17 cellular contexts compared by ENCODE assay signal in genomic region chr11:64814712-64815187, GRCh38. TPM values are rescaled to one million over a fixed set of nuclear protein-coding genes. Genes with fewer than 3 reads are reported as not detected.
DNase-seq lines count a peak whose midpoint lies in the region; ATAC-seq and TF ChIP-seq lines count a peak whose summit lies in the region.
"Had no signal": no experiment of that assay in that cellular context is flagged by ENCODE, and none has a peak within 500 bp of the region (broad histone marks: within the 10 kb centered on the region; RNA-seq: fewer than 3 reads in every experiment).

No MANE protein-coding gene starts in this region.

- no peak overlapping the region for H3K4me2 ChIP-seq in GM23338

- H3K4me3 ChIP-seq in GM23338: no peak overlapping the region
- H3K4me3 ChIP-seq: colonic mucosa had no signal

- no peaks in the 10 kb centered on the region for H3K27me3 ChIP-seq in GM23338 (ENCODE audit: insufficient read depth)
- H3K27me3 ChIP-seq: colonic mucosa, foreskin keratinocyte had no signal

- H3F3A ChIP-seq in GM23338 (replicated peaks; ENCODE audit: low read depth): no peaks in the 10 kb centered on the region

- DNase-seq in A172 (ENCODE audit: low spot score): peak; percentile 53
- peak; percentile 30 for DNase-seq in HT1080 (ENCODE audit: low read depth)
- DNase-seq in GM03348 (ENCODE audit: low spot score): no peak
- DNase-seq in GM23338 (ENCODE audit: low spot score): no peak
- no peak for DNase-seq in mucosa of gallbladder (ENCODE audit: low spot score)
- no peak for DNase-seq in DMS153 (lab: John Stamatoyannopoulos, UW)
- DNase-seq: activated CD4-positive, alpha-beta memory T cell treated with anti-CD3 and anti-CD28 coated beads for 36 hours; colonic mucosa; DMS79; NCI-H1105; stimulated activated CD8-positive, alpha-beta memory T cell treated with anti-CD3 and anti-CD28 coated beads, Interleukin-4, amount 100 ng/mL, for 48 hours; T-helper 1 cell had no signal

- H3K27ac ChIP-seq in GM23338 (ENCODE audit: low read depth): no peak overlapping the region
- H3K27ac ChIP-seq: colonic mucosa, foreskin keratinocyte had no signal

- peak; percentile 40 for ATAC-seq in GM18873 (IDR thresholded peaks at IDR 0.05; ENCODE audit: low FRiP score, unreplicated experiment)
- ATAC-seq in HG02610 (IDR thresholded peaks at IDR 0.05; ENCODE audit: unreplicated experiment): peak; percentile 58
- ATAC-seq in GM23338: no peak

- H2AFZ ChIP-seq in GM23338: no peak overlapping the region

- no peaks in the 10 kb centered on the region; the same call in 2 of the 3 replicates for H3K9me3 Mint-ChIP-seq in GM23338
- H3K9me3 Mint-ChIP-seq: activated CD4-positive, alpha-beta memory T cell treated with anti-CD3 and anti-CD28 coated beads for 36 hours; activated naive CD4-positive, alpha-beta T cell treated with anti-CD3 and anti-CD28 coated beads, Interleukin-2, amount 50 U/mL, for 24 hours; nephron had no signal

- H3K4me3 Mint-ChIP-seq in GM23338: no peak overlapping the region
- H3K4me3 Mint-ChIP-seq: activated CD4-positive, alpha-beta memory T cell treated with anti-CD3 and anti-CD28 coated beads for 36 hours; activated naive CD4-positive, alpha-beta T cell treated with anti-CD3 and anti-CD28 coated beads, Interleukin-2, amount 50 U/mL, for 24 hours; nephron had no signal

- no peaks in the 10 kb centered on the region for H3K4me1 Mint-ChIP-seq in GM23338

- no peaks in the 10 kb centered on the region for H3K79me2 ChIP-seq in GM23338 (replicated peaks; ENCODE audit: insufficient read depth)

- H4K20me1 ChIP-seq in GM23338 (replicated peaks; ENCODE audit: insufficient read depth): no peaks in the 10 kb centered on the region

- H3K9me2 ChIP-seq in GM23338 (ENCODE audit: insufficient read depth): no peaks in the 10 kb centered on the region

- no peaks in the 10 kb centered on the region for H3K4me1 ChIP-seq in GM23338 (ENCODE audit: insufficient read depth)
- H3K4me1 ChIP-seq: colonic mucosa, foreskin keratinocyte had no signal

- TF ChIP-seq CTCF in GM23338 (conservative IDR thresholded peaks at IDR 0.05; ENCODE audit: low read depth in 2 of 2): no peak

- H3K36me3 Mint-ChIP-seq in GM23338 (ENCODE audit: low read depth): no peaks in the 10 kb centered on the region
- H3K36me3 Mint-ChIP-seq: activated CD4-positive, alpha-beta memory T cell treated with anti-CD3 and anti-CD28 coated beads for 36 hours; activated naive CD4-positive, alpha-beta T cell treated with anti-CD3 and anti-CD28 coated beads, Interleukin-2, amount 50 U/mL, for 24 hours had no signal

- no peaks in the 10 kb centered on the region for H3K36me3 ChIP-seq in GM23338 (ENCODE audit: insufficient read depth)
- H3K36me3 ChIP-seq: colonic mucosa had no signal

- H3K27me3 Mint-ChIP-seq in GM23338 (ENCODE audit: insufficient read depth, low read depth, poor library complexity): peaks cover 12% of the 10 kb centered on the region
- H3K27me3 Mint-ChIP-seq: activated CD4-positive, alpha-beta memory T cell treated with anti-CD3 and anti-CD28 coated beads for 36 hours; activated naive CD4-positive, alpha-beta T cell treated with anti-CD3 and anti-CD28 coated beads, Interleukin-2, amount 50 U/mL, for 24 hours had no signal

- no peak overlapping the region for H3K27ac Mint-ChIP-seq in GM23338
- H3K27ac Mint-ChIP-seq: activated CD4-positive, alpha-beta memory T cell treated with anti-CD3 and anti-CD28 coated beads for 36 hours; activated naive CD4-positive, alpha-beta T cell treated with anti-CD3 and anti-CD28 coated beads, Interleukin-2, amount 50 U/mL, for 24 hours; nephron had no signal

TF ChIP-seq in GM23338, 12 proteins besides CTCF, POLR2A, EP300 and RAD21 (continues in another document):
- TF ChIP-seq JUNB (IDR thresholded peaks at IDR 0.05; ENCODE audit: unreplicated experiment): no peak
- no peak for TF ChIP-seq REST (IDR thresholded peaks at IDR 0.05; ENCODE audit: unreplicated experiment)
- TF ChIP-seq STAT1 (IDR thresholded peaks at IDR 0.05; ENCODE audit: unreplicated experiment): no peak
- no peak for TF ChIP-seq ETS1 (IDR thresholded peaks at IDR 0.05)
- TF ChIP-seq NANOG (IDR thresholded peaks at IDR 0.05; ENCODE audit: borderline replicate concordance): no peak
- TF ChIP-seq POLR2AphosphoS5 (IDR thresholded peaks at IDR 0.05; ENCODE audit: low read depth): no peak

RNA-seq across cellular contexts. Expression of gene MEN1, which starts 4.4 kb away (rescaled TPM):
- total RNA-seq in A172 (2014; rRNA removed; shearing (Covaris generic)): 14.3 and 15.0 TPM in 2 replicates
- total RNA-seq in HT1080 (2014; rRNA removed; shearing (Covaris generic)): 22.3 and 34.1 TPM in 2 replicates
- 49.3 and 56.7 TPM in 2 replicates for polyA plus RNA-seq in HT1080 (2015; cell fraction: cytosol; rRNA removed)
- polyA plus RNA-seq in HT1080 (2015; cell fraction: nucleus; rRNA removed): 71.2 and 75.4 TPM in 2 replicates
- 38.9 and 45.2 TPM in 2 replicates for total RNA-seq in GM23338 (2014; rRNA removed; shearing (Covaris generic))
- polyA plus RNA-seq in GM23338 (2016; fragmentation: Nextera tagmentation; extraction: Ambion mirVana): 27.2 and 31.6 TPM in 2 replicates
- total RNA-seq in mucosa of gallbladder: 34.8 TPM

RNA-seq across cellular contexts. Expression of gene MAP4K2, which starts 11.7 kb away (rescaled TPM):
- 30.8 and 40.5 TPM in 2 replicates for total RNA-seq in A172 (2014; rRNA removed; shearing (Covaris generic))
- 19.2 and 23.3 TPM in 2 replicates for total RNA-seq in HT1080 (2014; rRNA removed; shearing (Covaris generic))
- polyA plus RNA-seq in HT1080 (2015; cell fraction: cytosol; rRNA removed): 13.7 and 22.1 TPM in 2 replicates
- 26.9 and 31.6 TPM in 2 replicates for polyA plus RNA-seq in HT1080 (2015; cell fraction: nucleus; rRNA removed)
- total RNA-seq in GM23338 (2014; rRNA removed; shearing (Covaris generic)): 32.3 and 42.6 TPM in 2 replicates
- polyA plus RNA-seq in GM23338 (2016; fragmentation: Nextera tagmentation; extraction: Ambion mirVana): 9.9 and 11.2 TPM in 2 replicates
- 23.1 TPM for total RNA-seq in mucosa of gallbladder

RNA-seq across cellular contexts. Expression of gene CDC42BPG, which starts 29.7 kb away (rescaled TPM):
- total RNA-seq in A172 (2014; rRNA removed; shearing (Covaris generic)): 3.7 and 4.1 TPM in 2 replicates
- 0.13 and 0.23 TPM in 2 replicates for total RNA-seq in HT1080 (2014; rRNA removed; shearing (Covaris generic))
- 0.01 and 0.05 TPM in 2 replicates for polyA plus RNA-seq in HT1080 (2015; cell fraction: cytosol; rRNA removed)
- 0.14 TPM in 2 replicates for polyA plus RNA-seq in HT1080 (2015; cell fraction: nucleus; rRNA removed)
- 10.1 and 11.6 TPM in 2 replicates for total RNA-seq in GM23338 (2014; rRNA removed; shearing (Covaris generic))
- 1.8 and 2.3 TPM in 2 replicates for polyA plus RNA-seq in GM23338 (2016; fragmentation: Nextera tagmentation; extraction: Ambion mirVana)
- 37.1 TPM for total RNA-seq in mucosa of gallbladder

RNA-seq across cellular contexts. Expression of gene SF1, which starts 36.4 kb away (rescaled TPM):
- total RNA-seq in A172 (2014; rRNA removed; shearing (Covaris generic)): 61.8 and 149 TPM in 2 replicates
- 110 and 153 TPM in 2 replicates for total RNA-seq in HT1080 (2014; rRNA removed; shearing (Covaris generic))
- 165 and 231 TPM in 2 replicates for polyA plus RNA-seq in HT1080 (2015; cell fraction: cytosol; rRNA removed)
- 334 and 342 TPM in 2 replicates for polyA plus RNA-seq in HT1080 (2015; cell fraction: nucleus; rRNA removed)
- total RNA-seq in GM23338 (2014; rRNA removed; shearing (Covaris generic)): 235 and 252 TPM in 2 replicates
- 76.9 and 82.9 TPM in 2 replicates for polyA plus RNA-seq in GM23338 (2016; fragmentation: Nextera tagmentation; extraction: Ambion mirVana)
- 263 TPM for total RNA-seq in mucosa of gallbladder

RNA-seq across cellular contexts. Expression of gene PYGM, which starts 55.0 kb away (rescaled TPM):
- total RNA-seq in A172 (2014; rRNA removed; shearing (Covaris generic)): 0.12 TPM in 1 of 2 replicates, not detected in the other
- total RNA-seq in HT1080 (2014; rRNA removed; shearing (Covaris generic)): 0.02 TPM in 1 of 2 replicates, not detected in the other
- polyA plus RNA-seq in HT1080 (2015; cell fraction: cytosol; rRNA removed): not detected in 2 replicates
- polyA plus RNA-seq in HT1080 (2015; cell fraction: nucleus; rRNA removed): 0.09 and 0.11 TPM in 2 replicates
- 3.9 and 4.4 TPM in 2 replicates for total RNA-seq in GM23338 (2014; rRNA removed; shearing (Covaris generic))
- polyA plus RNA-seq in GM23338 (2016; fragmentation: Nextera tagmentation; extraction: Ambion mirVana): 1.5 and 2.8 TPM in 2 replicates
- 14.3 TPM for total RNA-seq in mucosa of gallbladder

Comparison
In these comparisons a context has a peak if more than half of its experiments do, and no peak if none do; other contexts are left out.
1. DNase-seq: peak in A172 (single experiment) and HT1080 (single experiment); none in GM03348 (single experiment), GM23338 (single experiment), mucosa of gallbladder (single experiment) and DMS153 (single experiment).